ENCODE assay signal across 9 cellular contexts in the genomic region with DNA sequence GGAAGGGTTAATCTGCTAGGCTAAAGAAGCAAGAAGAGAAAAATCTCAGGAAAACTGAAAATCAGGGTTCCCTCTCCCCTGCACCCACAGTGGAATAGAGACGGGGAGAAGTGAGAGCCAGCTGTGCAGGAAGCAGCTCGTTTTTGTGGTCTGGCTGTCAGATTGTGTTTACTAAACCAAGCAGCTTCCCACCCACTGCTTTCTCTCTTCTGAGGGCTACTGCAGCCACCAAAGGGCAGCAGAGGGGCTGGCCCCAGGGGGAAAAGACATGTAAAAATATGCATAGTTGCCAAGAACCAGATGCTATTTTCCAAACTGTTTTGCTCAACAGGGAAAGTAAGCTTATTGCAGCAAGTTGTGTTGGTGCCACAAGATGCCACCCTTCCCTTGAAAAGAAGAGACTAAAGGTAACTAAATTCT.
DNase-seq lines count a peak whose midpoint lies in the region; ATAC-seq and TF ChIP-seq lines count a peak whose summit lies in the region.
"Had no signal": no experiment of that assay in that cellular context is flagged by ENCODE, and none has a peak within 500 bp of the region (broad histone marks: within the 10 kb centered on the region; RNA-seq: fewer than 3 reads in every experiment).

No MANE protein-coding gene starts in this region.

- H3K4me1 Mint-ChIP-seq in stimulated activated memory B cell treated with anti-CD40 and anti-IgM and Interleukin-4, amounts not matched to agents 10 μg/mL and 1 μg/mL and 100 μg/mL, for 72 hours, result peaks cover 21% of the 10 kb centered on the region

- no peaks in the 10 kb centered on the region for H3K36me3 ChIP-seq in thyroid gland
- H3K36me3 ChIP-seq in prostate gland, result no peaks in the 10 kb centered on the region

- ATAC-seq in GM19035 (IDR thresholded peaks at IDR 0.05; ENCODE audit: unreplicated experiment), result peak; percentile 84
- peak; percentile 93 for ATAC-seq in HG03108 (IDR thresholded peaks at IDR 0.05; ENCODE audit: unreplicated experiment)
- peak; percentile 88 for ATAC-seq in stimulated activated memory B cell treated with anti-CD40 and anti-IgM and Interleukin-4, amounts not matched to agents 10 μg/mL and 1 μg/mL and 100 μg/mL, for 72 hours

- TF ChIP-seq CTCF in AG04450 (IDR thresholded peaks at IDR 0.05; ENCODE audit: low read depth, low read length) (no peak), astrocyte of the cerebellum (IDR thresholded peaks at IDR 0.05; ENCODE audit: low read depth, low read length, missing control alignments) (no peak), thyroid gland (IDR thresholded peaks at IDR 0.05) (no peak), prostate gland (IDR thresholded peaks at IDR 0.05) (no peak)

- H3K27ac Mint-ChIP-seq in stimulated activated memory B cell treated with anti-CD40 and anti-IgM and Interleukin-4, amounts not matched to agents 10 μg/mL and 1 μg/mL and 100 μg/mL, for 72 hours, result no peak overlapping the region

- no peaks in the 10 kb centered on the region for H3K36me3 Mint-ChIP-seq in stimulated activated memory B cell treated with anti-CD40 and anti-IgM and Interleukin-4, amounts not matched to agents 10 μg/mL and 1 μg/mL and 100 μg/mL, for 72 hours

- POLR2A ChIA-PET in AG04450 (lab: Yijun Ruan, JAX), result interaction anchor here (1.0 to 1.5 kb wide), 3 partner anchors 24 to 120 kb away, joined by 3 to 11 read pairs (median 4); no protein-coding TSS in a partner anchor

- H3K4me3 ChIP-seq in AG04450 (ENCODE audit: low read depth, low read length) (no peak overlapping the region; the same call in 1 of the 2 replicates), astrocyte of the cerebellum (ENCODE audit: low read depth, low read length) (no peak overlapping the region), thyroid gland (replicated peaks in 1 of 3) (no peak overlapping the region), prostate gland (no peak overlapping the region)

- in situ Hi-C loops in astrocyte of the cerebellum (cut with HindIII; ENCODE audit: low sequenced_read_pairs), result no loop called here

- no peak overlapping the region for H3K4me3 Mint-ChIP-seq in stimulated activated memory B cell treated with anti-CD40 and anti-IgM and Interleukin-4, amounts not matched to agents 10 μg/mL and 1 μg/mL and 100 μg/mL, for 72 hours

- TF ChIP-seq POLR2A in thyroid gland (IDR thresholded peaks at IDR 0.05), result no peak
- no peak for TF ChIP-seq POLR2A in prostate gland (IDR thresholded peaks at IDR 0.05)

- DNase-seq in AG04450 (ENCODE audit: low read depth, low spot score) (peak; percentile 47), astrocyte of the cerebellum (ENCODE audit: low read depth) (peak; percentile 29), activated T-cell treated with anti-CD3 and anti-CD28 coated beads for 4 hours (no peak), thyroid gland (no peak), prostate gland (ENCODE audit: low spot score) (no peak)

- H3K27me3 ChIP-seq in AG04450 (ENCODE audit: control insufficient read depth, insufficient read depth, low read length) (no peaks in the 10 kb centered on the region), thyroid gland (no peaks in the 10 kb centered on the region), prostate gland (replicated peaks; ENCODE audit: insufficient read depth) (no peaks in the 10 kb centered on the region)

- H3K9me3 Mint-ChIP-seq in stimulated activated memory B cell treated with anti-CD40 and anti-IgM and Interleukin-4, amounts not matched to agents 10 μg/mL and 1 μg/mL and 100 μg/mL, for 72 hours, result no peaks in the 10 kb centered on the region

- H3K27me3 Mint-ChIP-seq in stimulated activated memory B cell treated with anti-CD40 and anti-IgM and Interleukin-4, amounts not matched to agents 10 μg/mL and 1 μg/mL and 100 μg/mL, for 72 hours, result peaks cover 10% of the 10 kb centered on the region

- intact Hi-C loops in thyroid gland (cut with DNase I), result no loop called here
- intact Hi-C loops in prostate gland (cut with DNase I), result no loop called here

- CTCF ChIA-PET in AG04450 (lab: Charles Lee), result interaction anchor here (0.6 to 8.2 kb wide), 6 partner anchors 14 to 1858 kb away, joined by 3 to 46 read pairs (median 3); no protein-coding TSS in a partner anchor

- H3K4me1 ChIP-seq in thyroid gland, result no peaks in the 10 kb centered on the region
- no peaks in the 10 kb centered on the region for H3K4me1 ChIP-seq in prostate gland (replicated peaks)
- H3K4me1 ChIP-seq: parathyroid adenoma had no signal

- 27 to 42% methylated on average over 2 of the region's 2 CpGs for WGBS in thyroid gland, 2 donors
- 0% methylated on average over 2 of the region's 2 CpGs for WGBS in prostate gland

- no peak overlapping the region for H3K27ac ChIP-seq in AG04450 (ENCODE audit: low read depth, low read length)
- no peak overlapping the region for H3K27ac ChIP-seq in thyroid gland
- H3K27ac ChIP-seq in prostate gland, result no peak overlapping the region
- H3K27ac ChIP-seq: parathyroid adenoma had no signal

- H3K9me3 ChIP-seq in AG04450 (ENCODE audit: control insufficient read depth, insufficient read depth, low read length) (no peaks in the 10 kb centered on the region), thyroid gland (no peaks in the 10 kb centered on the region), prostate gland (no peaks in the 10 kb centered on the region)

Comparison
In these comparisons a context has a peak if more than half of its experiments do, and no peak if none do; other contexts are left out.
1. DNase-seq: peak in AG04450 (single experiment) and astrocyte of the cerebellum (single experiment); none in activated T-cell treated with anti-CD3 and anti-CD28 coated beads for 4 hours (single experiment), thyroid gland (0 of 2) and prostate gland (single experiment).
2. Peak in every context shown above with its lines, with median percentiles within 50 percentile points of each other: ATAC-seq.